8 cellular contexts compared by ENCODE assay signal in the genomic region with DNA sequence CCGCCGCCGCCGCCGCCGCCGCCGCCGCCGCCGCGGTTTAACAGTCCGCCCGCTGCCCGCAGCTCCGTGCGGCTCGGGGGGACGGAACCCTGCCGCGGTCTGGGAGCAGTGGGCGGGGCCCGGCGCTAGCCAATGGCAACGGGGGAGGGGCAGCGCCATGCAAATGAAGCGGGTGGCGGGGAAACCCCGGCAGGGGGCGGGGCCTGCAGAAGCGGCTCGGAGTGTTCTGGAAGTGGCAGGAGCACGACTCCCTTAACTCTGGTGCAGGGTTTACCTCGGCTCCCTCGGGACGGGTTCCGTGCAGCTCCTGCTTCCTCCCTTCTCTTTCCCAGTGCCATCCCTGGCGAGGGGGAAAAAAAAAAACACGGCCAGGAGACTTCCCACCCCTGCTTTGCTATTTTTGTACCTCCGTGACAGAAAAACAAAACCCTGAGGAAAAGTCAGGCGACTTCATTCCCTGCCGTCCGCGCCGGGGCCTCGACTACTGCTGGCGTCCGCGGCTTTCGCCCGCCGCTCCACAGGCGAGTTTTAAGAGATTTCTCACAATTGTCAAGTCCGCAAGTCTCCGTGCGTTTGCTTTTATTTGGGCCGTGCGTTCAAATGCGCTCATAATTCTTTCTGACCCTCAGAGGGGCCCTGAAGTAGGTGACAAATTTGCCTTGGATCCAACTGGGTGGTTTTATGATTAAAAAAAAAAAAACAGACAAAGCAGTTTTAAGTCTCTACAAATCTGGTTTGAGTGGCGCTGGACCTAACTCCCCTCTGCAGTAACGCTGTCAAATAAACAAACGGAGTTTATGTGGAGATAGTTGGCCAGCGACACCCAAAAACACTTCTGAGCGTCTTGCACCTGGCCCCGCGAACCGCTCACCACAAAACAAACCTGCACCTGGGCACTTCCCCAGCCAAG. TPM values are rescaled to one million over a fixed set of nuclear protein-coding genes. Genes with fewer than 3 reads are reported as not detected.
A peak's percentile ranks its signal among the peaks of the same experiment; 100 is the strongest.
DNase-seq lines count a peak whose midpoint lies in the region; ATAC-seq, FAIRE-seq and TF ChIP-seq lines count a peak whose summit lies in the region.

A gene with protein sequence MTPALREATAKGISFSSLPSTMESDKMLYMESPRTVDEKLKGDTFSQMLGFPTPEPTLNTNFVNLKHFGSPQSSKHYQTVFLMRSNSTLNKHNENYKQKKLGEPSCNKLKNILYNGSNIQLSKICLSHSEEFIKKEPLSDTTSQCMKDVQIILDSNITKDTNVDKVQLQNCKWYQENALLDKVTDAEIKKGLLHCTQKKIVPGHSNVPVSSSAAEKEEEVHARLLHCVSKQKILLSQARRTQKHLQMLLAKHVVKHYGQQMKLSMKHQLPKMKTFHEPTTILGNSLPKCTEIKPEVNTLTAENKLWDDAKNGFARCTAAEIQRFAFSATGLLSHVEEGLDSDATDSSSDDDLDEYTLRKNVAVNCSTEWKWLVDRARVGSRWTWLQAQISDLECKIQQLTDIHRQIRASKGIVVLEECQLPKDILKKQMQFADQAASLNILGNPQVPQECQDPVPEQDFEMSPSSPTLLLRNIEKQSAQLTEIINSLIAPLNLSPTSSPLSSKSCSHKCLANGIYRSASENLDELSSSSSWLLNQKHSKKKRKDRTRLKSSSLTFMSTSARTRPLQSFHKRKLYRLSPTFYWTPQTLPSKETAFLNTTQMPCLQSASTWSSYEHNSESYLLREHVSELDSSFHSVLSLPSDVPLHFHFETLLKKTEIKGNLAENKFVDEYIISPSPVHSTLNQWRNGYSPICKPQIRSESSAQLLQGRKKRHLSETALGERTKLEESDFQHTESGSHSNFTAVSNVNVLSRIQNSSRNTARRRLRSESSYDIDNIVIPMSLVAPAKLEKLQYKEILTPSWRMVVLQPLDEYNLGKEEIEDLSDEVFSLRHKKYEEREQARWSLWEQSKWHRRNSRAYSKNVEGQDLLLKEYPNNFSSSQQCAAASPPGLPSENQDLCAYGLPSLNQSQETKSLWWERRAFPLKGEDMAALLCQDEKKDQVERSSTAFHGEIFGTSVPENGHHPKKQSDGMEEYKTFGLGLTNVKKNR (minus strand): TSS at position 101 of the 910 bp plus-strand sequence. CDS start 16,827 bp downstream, outside the sequence.

- peak within 1 kb of the TSS; percentile 95 for H2AFZ ChIP-seq in keratinocyte (ENCODE audit: control insufficient read depth, low read length)

- peak; percentile 69 for ATAC-seq in GM19035 (IDR thresholded peaks at IDR 0.05; ENCODE audit: unreplicated experiment)
- ATAC-seq in HG03342 (IDR thresholded peaks at IDR 0.05; ENCODE audit: unreplicated experiment) = peak; percentile 63
- peak; percentile 73 to 75 for ATAC-seq in activated CD4-positive, CD25-positive, alpha-beta regulatory T cell treated with anti-CD3 and anti-CD28 coated beads, Interleukin-2, amount 50 U/mL, for 24 hours

- H3K27ac ChIP-seq in keratinocyte (ENCODE audit: control insufficient read depth, insufficient read depth, low read length) = peak within 1 kb of the TSS; percentile 95

- H3K27me3 ChIP-seq in keratinocyte (ENCODE audit: control insufficient read depth, extremely low read depth, insufficient read depth, low read length) = no peaks in the 10 kb centered on the region

- H3K9me3 ChIP-seq in keratinocyte (ENCODE audit: control insufficient read depth, low read depth, low read length) = no peaks in the 10 kb centered on the region

- TF ChIP-seq CTCF in AG09319 (IDR thresholded peaks at IDR 0.05; ENCODE audit: low read depth, low read length) (no peak), keratinocyte (optimal IDR thresholded peaks at IDR 0.05 in 1 of 3, IDR thresholded peaks at IDR 0.05 in 1 of 3, conservative IDR thresholded peaks at IDR 0.05 in 1 of 3; ENCODE audit: extremely low read depth in 1 of 3, insufficient read depth in 2 of 3, low read length in 3 of 3) (no peak)

- no peak for FAIRE-seq in keratinocyte (lab: Jason Lieb, UNC)

- H3K9ac ChIP-seq in keratinocyte (ENCODE audit: control insufficient read depth, extremely low read depth, insufficient read depth, low read length) = peak within 1 kb of the TSS; percentile 96

- no peaks in the 10 kb centered on the region for H3K9me1 ChIP-seq in keratinocyte (ENCODE audit: control insufficient read depth, extremely low read depth, insufficient read depth, low read length)

- H3K4me3 ChIP-seq in keratinocyte (ENCODE audit: control insufficient read depth in 2 of 3, extremely low read depth in 1 of 3, insufficient read depth in 2 of 3, low read depth in 1 of 3, low read length in 3 of 3) = peak within 1 kb of the TSS; percentile 72 to 92 (median 80)

- H3K36me3 ChIP-seq in keratinocyte (ENCODE audit: control insufficient read depth in 2 of 2, extremely low read depth in 1 of 2, insufficient read depth in 2 of 2, low read length in 2 of 2) = no peaks in the 10 kb centered on the region

- peak; percentile 90 for DNase-seq in AG09319 (ENCODE audit: extremely low read depth, low read depth)
- DNase-seq in NCI-H345 treated with DMSO at 0.1 percent for 48 hours (lab: John Stamatoyannopoulos, UW; ENCODE audit: unreplicated experiment) = peak; percentile 94
- peak; percentile 95 for DNase-seq in cerebellar cortex (ENCODE audit: low spot score)
- no peak for DNase-seq in keratinocyte (ENCODE audit: low read depth, low spot score)
- peak; percentile 93 to 97 (median 96) for DNase-seq in stimulated activated CD4-positive, alpha-beta T cell treated with anti-CD3 and anti-CD28 coated beads, Interleukin-12 subunit alpha, Interleukin-12 subunit beta, amount 100 ng/mL, for 48 hours (ENCODE audit: low read depth in 2 of 3, low spot score in 1 of 3)

- H3K79me2 ChIP-seq in keratinocyte (ENCODE audit: control insufficient read depth, insufficient read depth, low read length) = peaks cover 10% of the 10 kb centered on the region

- H3K4me1 ChIP-seq in keratinocyte (ENCODE audit: control insufficient read depth, extremely low read depth, insufficient read depth, low read length) = peaks cover 12% of the 10 kb centered on the region

- no peaks in the 10 kb centered on the region for H4K20me1 ChIP-seq in keratinocyte (ENCODE audit: control insufficient read depth, extremely low read depth, insufficient read depth, low read length)

- H3K4me2 ChIP-seq in keratinocyte (ENCODE audit: control insufficient read depth, extremely low read depth, insufficient read depth, low read depth, low read length) = peak within 1 kb of the TSS; percentile 95

- dilution Hi-C loops in keratinocyte (cut with MboI; ENCODE audit: extremely low pct_ligation_motif_present, low sequenced_read_pairs) = no loop called here

RNA-seq across cellular contexts. Expression of the gene that starts here (rescaled TPM):
- 2.1 to 4.7 TPM (median 3.2 TPM) in 3 replicates for polyA plus RNA-seq in keratinocyte
- polyA plus RNA-seq in keratinocyte (2011; ENCODE audit: low read depth) = 8.7 TPM
- polyA plus RNA-seq in keratinocyte (2011; cell fraction: cytosol; rRNA removed) = 1.1 and 3.5 TPM in 2 replicates
- polyA plus RNA-seq in keratinocyte (2011; cell fraction: nucleus; rRNA removed) = 7.8 and 9.3 TPM in 2 replicates
- 1.4 and 5.5 TPM in 2 replicates for polyA plus RNA-seq in keratinocyte (2012; ENCODE audit: low replicate concordance)
- 2.5 to 5.6 TPM (median 2.8 TPM) in 3 replicates for polyA minus RNA-seq in keratinocyte
- 2.7 TPM for polyA minus RNA-seq in keratinocyte (2011; cell fraction: cytosol; rRNA and poly(A)+ RNA removed)
- polyA minus RNA-seq in keratinocyte (2011; cell fraction: nucleus; rRNA and poly(A)+ RNA removed) = 5.4 and 7.0 TPM in 2 replicates
